8 cellular contexts compared by ENCODE assay signal in genomic region chr16:66740010-66740409, GRCh38. TPM values are rescaled to one million over a fixed set of nuclear protein-coding genes. Genes with fewer than 3 reads are reported as not detected.
DNase-seq lines count a peak whose midpoint lies in the region; ATAC-seq, FAIRE-seq and TF ChIP-seq lines count a peak whose summit lies in the region.

No MANE protein-coding gene starts in this region.

- peaks cover 5% of the 10 kb centered on the region for H3K9me1 ChIP-seq in keratinocyte (ENCODE audit: control insufficient read depth, extremely low read depth, insufficient read depth, low read length)

- H3K27ac ChIP-seq in A673 (ENCODE audit: low read depth, low read length, poor library complexity, severe bottlenecking), result peak overlapping the region; percentile 25
- H3K27ac ChIP-seq in Panc1 (ENCODE audit: low read length), result no peak overlapping the region
- H3K27ac ChIP-seq in GM12878 (ENCODE audit: control insufficient read depth, insufficient read depth), result no peak overlapping the region
- H3K27ac ChIP-seq in keratinocyte (ENCODE audit: control insufficient read depth, insufficient read depth, low read length), result peak overlapping the region; percentile 63

- H3K9ac ChIP-seq in GM12878 (ENCODE audit: control insufficient read depth, insufficient read depth, low read length), result no peak overlapping the region
- no peak overlapping the region for H3K9ac ChIP-seq in keratinocyte (ENCODE audit: control insufficient read depth, extremely low read depth, insufficient read depth, low read length)

- FAIRE-seq in GM12878 (lab: Jason Lieb, UNC), result no peak
- no peak for FAIRE-seq in keratinocyte (lab: Jason Lieb, UNC)

- H3K79me2 ChIP-seq in GM12878 (ENCODE audit: control insufficient read depth, insufficient read depth, low read length) (peaks cover 3% of the 10 kb centered on the region; the same call in 1 of the 2 replicates), keratinocyte (ENCODE audit: control insufficient read depth, insufficient read depth, low read length) (peaks cover 43% of the 10 kb centered on the region)

- intact Hi-C loops in A673 (cut with micrococcal nuclease; ENCODE audit: unreplicated experiment) (loop anchor here (2.0 kb wide), 1 partner anchor 333 kb away; no protein-coding TSS in a partner anchor), Panc1 (cut with micrococcal nuclease; ENCODE audit: unreplicated experiment) (no loop called here), GM12878 (cut with micrococcal nuclease; ENCODE audit: unreplicated experiment) (loop anchor here (1.0 kb wide), 1 partner anchor 334 kb away; no protein-coding TSS in a partner anchor)

- CTCF ChIA-PET in A673 (lab: Charles Lee), result interaction anchor here (0.7 to 2.4 kb wide), 3 partner anchors 11 to 132 kb away, joined by 3 to 7 read pairs (median 3); partner anchors contain the start of gene DYNC1LI2
- CTCF ChIA-PET in Panc1 (lab: Charles Lee), result no interaction called here
- CTCF ChIA-PET in GM12878 (lab: Yijun Ruan, JAX), result interaction anchor here (0.6 to 8.5 kb wide), 24 partner anchors 8 to 334 kb away, joined by 3 to 76 read pairs (median 4); partner anchors contain the start of genes DYNC1LI2, NAE1 and PDP2

- peaks cover 86% of the 10 kb centered on the region for H3K36me3 ChIP-seq in A673 (ENCODE audit: insufficient read depth, low read length, poor library complexity, severe bottlenecking)
- peaks cover 11% of the 10 kb centered on the region for H3K36me3 ChIP-seq in GM06990 (ENCODE audit: control insufficient read depth, insufficient read depth, low read length)
- peaks cover 14% of the 10 kb centered on the region; the same call in 1 of the 2 replicates for H3K36me3 ChIP-seq in Panc1 (ENCODE audit: control insufficient read depth, insufficient read depth, low read length)
- peaks cover 16 to 36% of the 10 kb centered on the region in 2 experiments for H3K36me3 ChIP-seq in GM12878 (ENCODE audit: control insufficient read depth in 2 of 2, insufficient read depth in 2 of 2, low read length in 1 of 2)
- peaks cover 31 to 51% of the 10 kb centered on the region in 2 experiments for H3K36me3 ChIP-seq in keratinocyte (ENCODE audit: control insufficient read depth in 2 of 2, extremely low read depth in 1 of 2, insufficient read depth in 2 of 2, low read length in 2 of 2)

- no TSS peak for BruUV-seq in A673 (replicated peaks; lab: Mats Ljungman, UMichigan)
- no TSS peak for BruUV-seq in Panc1 (replicated peaks; lab: Mats Ljungman, UMichigan)
- BruUV-seq in GM12878 (replicated peaks; lab: Mats Ljungman, UMichigan), result no TSS peak

- dilution Hi-C loops in keratinocyte (cut with MboI; ENCODE audit: extremely low pct_ligation_motif_present, low sequenced_read_pairs), result no loop called here

- H3K9me3 ChIP-seq in A673 (ENCODE audit: low read depth, low read length, poor library complexity, severe bottlenecking) (no peaks in the 10 kb centered on the region), Panc1 (ENCODE audit: control insufficient read depth, insufficient read depth, low read depth, low read length) (no peaks in the 10 kb centered on the region), GM12878 (replicated peaks; ENCODE audit: control insufficient read depth, insufficient read depth, low read length) (no peaks in the 10 kb centered on the region), keratinocyte (ENCODE audit: control insufficient read depth, low read depth, low read length) (no peaks in the 10 kb centered on the region)

- H3K4me3 Mint-ChIP-seq in stimulated activated effector memory CD8-positive, alpha-beta T cell treated with anti-CD3 and anti-CD28 coated beads, Interleukin-12 subunit alpha, Interleukin-12 subunit beta, amount 100 ng/mL, for 72 hours, result no peak overlapping the region

- peak; percentile 88 for TF ChIP-seq CTCF in A673 (conservative IDR thresholded peaks at IDR 0.05; ENCODE audit: low read depth, low read length)
- peak; percentile 69 for TF ChIP-seq CTCF in GM06990 (IDR thresholded peaks at IDR 0.05; ENCODE audit: insufficient read depth, low read length, poor library complexity, severe bottlenecking)
- peak; percentile 73 for TF ChIP-seq CTCF in Panc1 (IDR thresholded peaks at IDR 0.05)
- peak; percentile 47 to 56 (median 49) for TF ChIP-seq CTCF in GM12878 (IDR thresholded peaks at IDR 0.05 in 2 of 3, conservative IDR thresholded peaks at IDR 0.05 in 1 of 3; ENCODE audit: control insufficient read depth in 2 of 3, extremely low read depth in 1 of 3, insufficient read depth in 1 of 3, low read depth in 3 of 3, low read length in 3 of 3)
- TF ChIP-seq CTCF in keratinocyte (optimal IDR thresholded peaks at IDR 0.05 in 1 of 3, IDR thresholded peaks at IDR 0.05 in 1 of 3, conservative IDR thresholded peaks at IDR 0.05 in 1 of 3; ENCODE audit: extremely low read depth in 1 of 3, insufficient read depth in 2 of 3, low read length in 3 of 3), result peak; percentile 45 to 69 (median 59)

- H2AFZ ChIP-seq in GM12878 (ENCODE audit: control insufficient read depth, low read depth, low read length) (no peak overlapping the region), keratinocyte (ENCODE audit: control insufficient read depth, low read length) (no peak overlapping the region)

- H3K4me1 ChIP-seq in A673 (ENCODE audit: insufficient read depth, low read length, poor library complexity, severe bottlenecking) (peaks cover 14% of the 10 kb centered on the region), Panc1 (ENCODE audit: control insufficient read depth, insufficient read depth, low read length) (peaks cover 5% of the 10 kb centered on the region; the same call in 1 of the 2 replicates), GM12878 (ENCODE audit: control insufficient read depth, insufficient read depth, low read length) (no peaks in the 10 kb centered on the region), keratinocyte (ENCODE audit: control insufficient read depth, extremely low read depth, insufficient read depth, low read length) (peaks cover 41% of the 10 kb centered on the region)

- H3K4me3 ChIP-seq in A673 (ENCODE audit: low read depth, low read length, poor library complexity, severe bottlenecking) (no peak overlapping the region), GM06990 (replicated peaks; ENCODE audit: low read depth, low read length) (no peak overlapping the region), Panc1 (ENCODE audit: low read depth in 2 of 2, low read length in 2 of 2) (no peak overlapping the region), GM12878 (no peak overlapping the region), keratinocyte (ENCODE audit: control insufficient read depth in 2 of 3, extremely low read depth in 1 of 3, insufficient read depth in 2 of 3, low read depth in 1 of 3, low read length in 3 of 3) (no peak overlapping the region)

- 0% methylated on average over 2 of the region's 2 CpGs for WGBS in GM12878 (ENCODE audit: insufficient coverage, insufficient replicate concordance, low lambda C conversion rate, missing lambda C conversion rate)

- H3K4me2 ChIP-seq in GM12878 (ENCODE audit: control insufficient read depth, insufficient read depth) (no peak overlapping the region), keratinocyte (ENCODE audit: control insufficient read depth, extremely low read depth, insufficient read depth, low read depth, low read length) (peak overlapping the region; percentile 14)

- RAD21 ChIA-PET in GM12878 (lab: Charles Lee; ENCODE audit: unreplicated experiment), result interaction anchor here (0.7 to 1.2 kb wide), 3 partner anchors 91 to 334 kb away, joined by 3 read pairs; no protein-coding TSS in a partner anchor

- H3K9me3 Mint-ChIP-seq in stimulated activated effector memory CD8-positive, alpha-beta T cell treated with anti-CD3 and anti-CD28 coated beads, Interleukin-12 subunit alpha, Interleukin-12 subunit beta, amount 100 ng/mL, for 72 hours, result no peaks in the 10 kb centered on the region

- SMC1A ChIA-PET in GM12878 (lab: Charles Lee; ENCODE audit: uncharacterized antibody, unreplicated experiment), result interaction anchor here (1.1 to 1.7 kb wide), 5 partner anchors 10 to 334 kb away, joined by 3 to 11 read pairs (median 4); no protein-coding TSS in a partner anchor

- no peak for TF ChIP-seq EP300 in GM12878 (IDR thresholded peaks at IDR 0.05; ENCODE audit: borderline replicate concordance in 1 of 2, control insufficient read depth in 1 of 2, low read depth in 2 of 2, low read length in 2 of 2)

- TF ChIP-seq RAD21 in GM12878 (IDR thresholded peaks at IDR 0.05; ENCODE audit: insufficient read depth, low read depth, low read length), result peak; percentile 32; the same call in 1 of the 2 replicates

- H3K27ac Mint-ChIP-seq in stimulated activated effector memory CD8-positive, alpha-beta T cell treated with anti-CD3 and anti-CD28 coated beads, Interleukin-12 subunit alpha, Interleukin-12 subunit beta, amount 100 ng/mL, for 72 hours, result peak overlapping the region; percentile 58

- ATAC-seq in Panc1 (0 out of 2 replicates have a peak, but pooled peaks have one; percentile 56), GM12878 (peak; percentile 89)
- ATAC-seq in stimulated activated effector memory CD8-positive, alpha-beta T cell treated with anti-CD3 and anti-CD28 coated beads, Interleukin-12 subunit alpha, Interleukin-12 subunit beta, amount 100 ng/mL, for 72 hours, result no peak

- peaks cover 100% of the 10 kb centered on the region for H3K36me3 Mint-ChIP-seq in stimulated activated effector memory CD8-positive, alpha-beta T cell treated with anti-CD3 and anti-CD28 coated beads, Interleukin-12 subunit alpha, Interleukin-12 subunit beta, amount 100 ng/mL, for 72 hours

- peaks cover 9% of the 10 kb centered on the region for H3K4me1 Mint-ChIP-seq in stimulated activated effector memory CD8-positive, alpha-beta T cell treated with anti-CD3 and anti-CD28 coated beads, Interleukin-12 subunit alpha, Interleukin-12 subunit beta, amount 100 ng/mL, for 72 hours

- DNase-seq in A673 (ENCODE audit: low spot score) (peak; percentile 68), GM06990 (ENCODE audit: extremely low read depth, insufficient read length) (no peak), Panc1 (ENCODE audit: low read depth, low spot score) (no peak), GM12878 (ENCODE audit: low read depth, low spot score) (no peak), keratinocyte (ENCODE audit: low read depth, low spot score) (no peak), NCI-H187 treated with DMSO at 0.1 percent for 48 hours (lab: John Stamatoyannopoulos, UW) (no peak), GM19240 (ENCODE audit: insufficient read length, low spot score) (no peak)
- no peak for DNase-seq in stimulated activated effector memory CD8-positive, alpha-beta T cell treated with anti-CD3 and anti-CD28 coated beads, Interleukin-12 subunit alpha, Interleukin-12 subunit beta, amount 100 ng/mL, for 72 hours (ENCODE audit: low spot score in 2 of 2)

- in situ Hi-C loops in Panc1 (cut with HindIII; ENCODE audit: low pct_unique_long_range_greater_than_20kb, low sequenced_read_pairs), result no loop called here
- in situ Hi-C loops in GM12878 (cut with MboI), result no loop called here

- POLR2A ChIA-PET in A673 (lab: Charles Lee; ENCODE audit: low non-redundant PET), result no interaction called here
- POLR2A ChIA-PET in Panc1 (lab: Charles Lee), result no interaction called here
- POLR2A ChIA-PET in GM12878 (lab: Charles Lee), result no interaction called here

- H3K27me3 ChIP-seq in A673 (replicated peaks; ENCODE audit: insufficient read depth, low read depth, low read length, poor library complexity), result no peaks in the 10 kb centered on the region
- H3K27me3 ChIP-seq in GM06990 (replicated peaks; ENCODE audit: control insufficient read depth, insufficient read depth, low read length), result no peaks in the 10 kb centered on the region
- no peaks in the 10 kb centered on the region for H3K27me3 ChIP-seq in Panc1 (ENCODE audit: control insufficient read depth, insufficient read depth, low read length)
- no peaks in the 10 kb centered on the region for H3K27me3 ChIP-seq in GM12878 (replicated peaks in 1 of 2; ENCODE audit: control insufficient read depth in 2 of 2, insufficient read depth in 2 of 2, low read length in 1 of 2)
- H3K27me3 ChIP-seq in keratinocyte (ENCODE audit: control insufficient read depth, extremely low read depth, insufficient read depth, low read length), result no peaks in the 10 kb centered on the region

- TF ChIP-seq POLR2A in GM12878 (IDR thresholded peaks at IDR 0.05; ENCODE audit: low read depth, low read length), result no peak

- H4K20me1 ChIP-seq in GM12878 (ENCODE audit: control insufficient read depth, insufficient read depth) (no peaks in the 10 kb centered on the region), keratinocyte (ENCODE audit: control insufficient read depth, extremely low read depth, insufficient read depth, low read length) (peaks cover 8% of the 10 kb centered on the region)

RNA-seq across cellular contexts. Expression of gene DYNC1LI2, which starts 11.4 kb away (rescaled TPM):
- total RNA-seq in A673 (2021) (149 and 164 TPM in 2 replicates), Panc1 (2021; ENCODE audit: unreplicated experiment) (103 TPM), GM12878 (2014; rRNA removed) (27.2 and 28.4 TPM in 2 replicates), GM12878 (2014; rRNA removed; fragmentation: Illumina TruSeq; extraction: Trizol) (29.5 TPM in 2 replicates), GM12878 (2021) (33.9 and 37.9 TPM in 2 replicates)
- 64.9 TPM for polyA plus RNA-seq in Panc1 (2012; ENCODE audit: insufficient read length)
- total RNA-seq in GM12878 (2013; cell fraction: nucleolus; rRNA removed), result 145 and 165 TPM in 2 replicates
- polyA plus RNA-seq in GM12878 (2011; ENCODE audit: low read depth), result 23.4 TPM
- polyA plus RNA-seq in GM12878 (2011; rRNA removed) (31.0 and 35.2 TPM in 2 replicates), GM12878 (2014; fragmentation: Illumina TruSeq; extraction: Trizol) (36.4 and 40.9 TPM in 2 replicates), GM12878 (2014; fragmentation: Nextera tagmentation; extraction: Ambion mirVana) (1 to 10 TPM; 6.0 to 8.3 TPM), GM12878 (2014; rRNA removed) (39.4 and 47.4 TPM in 2 replicates), GM12878 (2016; fragmentation: Nextera tagmentation; extraction: Ambion mirVana) (10 to 100 TPM; 41.8 to 46.5 TPM), keratinocyte (53.0 to 66.0 TPM (median 55.5 TPM) in 3 replicates)
- 25.7 and 28.3 TPM in 2 replicates for polyA plus RNA-seq in GM12878 (2011; cell fraction: cytosol; rRNA removed)
- polyA plus RNA-seq in GM12878 (2011; cell fraction: nucleus; rRNA removed), result 73.5 and 89.4 TPM in 2 replicates
- 19.0 and 26.4 TPM in 2 replicates for polyA plus RNA-seq in GM12878 (2012)
- polyA minus RNA-seq in GM12878 (2011; rRNA and poly(A)+ RNA removed), result 32.8 and 33.4 TPM in 2 replicates
- polyA minus RNA-seq in GM12878 (2011; cell fraction: cytosol; rRNA and poly(A)+ RNA removed), result 9.0 and 18.5 TPM in 2 replicates
- polyA minus RNA-seq in GM12878 (2011; cell fraction: nucleus; rRNA and poly(A)+ RNA removed), result 26.1 and 44.9 TPM in 2 replicates
- polyA plus RNA-seq in keratinocyte (2011; ENCODE audit: low read depth), result 71.3 TPM
- polyA plus RNA-seq in keratinocyte (2011; cell fraction: cytosol; rRNA removed), result 35.4 and 41.7 TPM in 2 replicates
- 174 and 181 TPM in 2 replicates for polyA plus RNA-seq in keratinocyte (2011; cell fraction: nucleus; rRNA removed)
- 42.9 and 54.0 TPM in 2 replicates for polyA plus RNA-seq in keratinocyte (2012; ENCODE audit: low replicate concordance)
- 48.4 to 57.2 TPM (median 49.2 TPM) in 3 replicates for polyA minus RNA-seq in keratinocyte
- polyA minus RNA-seq in keratinocyte (2011; cell fraction: cytosol; rRNA and poly(A)+ RNA removed), result 29.9 TPM
- polyA minus RNA-seq in keratinocyte (2011; cell fraction: nucleus; rRNA and poly(A)+ RNA removed), result 41.9 and 92.7 TPM in 2 replicates

RNA-seq across cellular contexts. Expression of gene CMTM4, which starts 43.5 kb away (rescaled TPM):
- total RNA-seq in A673 (2021) (30.3 and 37.7 TPM in 2 replicates), Panc1 (2021; ENCODE audit: unreplicated experiment) (51.9 TPM), GM12878 (2014; rRNA removed) (0.11 and 0.16 TPM in 2 replicates), GM12878 (2014; rRNA removed; fragmentation: Illumina TruSeq; extraction: Trizol) (0.18 and 0.23 TPM in 2 replicates), GM12878 (2021) (0.21 and 0.53 TPM in 2 replicates)
- 33.1 TPM for polyA plus RNA-seq in Panc1 (2012; ENCODE audit: insufficient read length)
- total RNA-seq in GM12878 (2013; cell fraction: nucleolus; rRNA removed), result 0.38 and 0.88 TPM in 2 replicates
- 0.07 TPM for polyA plus RNA-seq in GM12878 (2011; ENCODE audit: low read depth)
- polyA plus RNA-seq in GM12878 (2011; rRNA removed) (0.27 and 0.43 TPM in 2 replicates), GM12878 (2014; fragmentation: Illumina TruSeq; extraction: Trizol) (0.05 and 0.18 TPM in 2 replicates), GM12878 (2014; fragmentation: Nextera tagmentation; extraction: Ambion mirVana) (under 1 TPM; 0.02 to 0.08 TPM), GM12878 (2014; rRNA removed) (0.10 and 0.13 TPM in 2 replicates), GM12878 (2016; fragmentation: Nextera tagmentation; extraction: Ambion mirVana) (not detected), keratinocyte (18.0 to 25.1 TPM (median 23.1 TPM) in 3 replicates)
- 0.28 and 0.34 TPM in 2 replicates for polyA plus RNA-seq in GM12878 (2011; cell fraction: cytosol; rRNA removed)
- polyA plus RNA-seq in GM12878 (2011; cell fraction: nucleus; rRNA removed), result 0.94 and 1.2 TPM in 2 replicates
- polyA plus RNA-seq in GM12878 (2012), result 0.09 and 0.18 TPM in 2 replicates
- polyA minus RNA-seq in GM12878 (2011; rRNA and poly(A)+ RNA removed), result 0.21 and 0.73 TPM in 2 replicates
- polyA minus RNA-seq in GM12878 (2011; cell fraction: cytosol; rRNA and poly(A)+ RNA removed), result 0.52 and 0.67 TPM in 2 replicates
- 0.12 and 0.38 TPM in 2 replicates for polyA minus RNA-seq in GM12878 (2011; cell fraction: nucleus; rRNA and poly(A)+ RNA removed)
- polyA plus RNA-seq in keratinocyte (2011; ENCODE audit: low read depth), result 4.4 TPM
- 18.2 and 22.7 TPM in 2 replicates for polyA plus RNA-seq in keratinocyte (2011; cell fraction: cytosol; rRNA removed)
- 43.4 and 45.6 TPM in 2 replicates for polyA plus RNA-seq in keratinocyte (2011; cell fraction: nucleus; rRNA removed)
- polyA plus RNA-seq in keratinocyte (2012; ENCODE audit: low replicate concordance), result 14.5 and 15.8 TPM in 2 replicates
- polyA minus RNA-seq in keratinocyte, result 30.8 to 60.5 TPM (median 46.1 TPM) in 3 replicates
- polyA minus RNA-seq in keratinocyte (2011; cell fraction: cytosol; rRNA and poly(A)+ RNA removed), result 37.2 TPM
- 41.9 and 58.3 TPM in 2 replicates for polyA minus RNA-seq in keratinocyte (2011; cell fraction: nucleus; rRNA and poly(A)+ RNA removed)

Comparison
In these comparisons a context has a peak if more than half of its experiments do, and no peak if none do; other contexts are left out.
1. H3K27ac ChIP-seq: peak in A673 (single experiment) and keratinocyte (single experiment); none in Panc1 (single experiment) and GM12878 (single experiment).
2. RNA of gene CMTM4, which starts 43.5 kb away (total RNA-seq): 51.9 TPM in Panc1 (single experiment) and 30.3 to 37.7 TPM in A673; 0.11 to 0.88 TPM in GM12878; every median in the first group is over 10 times any median in the second.
3. Peak in every context shown above with its lines, with median percentiles within 50 percentile points of each other: CTCF ChIP-seq.